ENCODE assay signal across 8 cellular contexts in genomic region chr9:75088646-75089368, GRCh38. TPM values are rescaled to one million over a fixed set of nuclear protein-coding genes. Genes with fewer than 3 reads are reported as not detected.
DNase-seq lines count a peak whose midpoint lies in the region; ATAC-seq and TF ChIP-seq lines count a peak whose summit lies in the region.

No MANE protein-coding gene starts in this region.

- peak overlapping the region; percentile 60 for H3K4me3 ChIP-seq in kidney epithelial cell (ENCODE audit: low read depth, low read length)

- H3K27me3 ChIP-seq in kidney epithelial cell (ENCODE audit: control insufficient read depth, insufficient read depth, low read length), result no peaks in the 10 kb centered on the region

- no peaks in the 10 kb centered on the region for H3K36me3 ChIP-seq in kidney epithelial cell (ENCODE audit: control insufficient read depth, insufficient read depth, low read length)

- peak; percentile 30 for DNase-seq in activated T-cell treated with anti-CD3 and anti-CD28 coated beads, Interleukin-2, amount 50 U/mL, for 1 hour
- DNase-seq in activated T-cell treated with anti-CD3 and anti-CD28 coated beads for 4 hours, result no peak
- peak; percentile 79 for DNase-seq in HCEC 1CT
- peak; percentile 86 to 90 for DNase-seq in Kasumi-1 (lab: John Stamatoyannopoulos, UW)
- DNase-seq in T-helper 17 cell, result peak in 1 of 3 donors; percentile 48
- no peak for DNase-seq in kidney epithelial cell (ENCODE audit: low read depth)
- DNase-seq in stimulated activated CD8-positive, alpha-beta memory T cell treated with anti-CD3 and anti-CD28 coated beads, Interleukin-15, amount 100 ng/mL, for 1 hour (ENCODE audit: low read depth), result peak; percentile 9

- peaks cover 3% of the 10 kb centered on the region for H3K36me3 Mint-ChIP-seq in T-helper 17 cell (ENCODE audit: low read depth)

- peak overlapping the region; percentile 99 for H3K4me3 Mint-ChIP-seq in T-helper 17 cell

- H3K9me3 ChIP-seq in T-helper 17 cell (ENCODE audit: control insufficient read depth, low read length, poor library complexity, severe bottlenecking), result no peaks in the 10 kb centered on the region

- peak overlapping the region; percentile 73 for H3K27ac ChIP-seq in cingulate gyrus (ENCODE audit: low read depth, low read length)

- peak; percentile 37 for TF ChIP-seq CTCF in kidney epithelial cell (IDR thresholded peaks at IDR 0.05; ENCODE audit: insufficient read depth, low read length, poor library complexity, severe bottlenecking)

- peak overlapping the region; percentile 98 for H3K27ac Mint-ChIP-seq in T-helper 17 cell

- no peaks in the 10 kb centered on the region for H3K27me3 Mint-ChIP-seq in T-helper 17 cell

- ATAC-seq in T-helper 17 cell, result peak; percentile 47

- H3K4me1 Mint-ChIP-seq in T-helper 17 cell, result peaks cover 60% of the 10 kb centered on the region

RNA-seq across cellular contexts. Expression of gene OSTF1, which starts 0.5 kb away (rescaled TPM):
- total RNA-seq in T-helper 17 cell (10 to 100 TPM; 85.2 to 95.1 TPM), kidney epithelial cell (12.3 and 15.7 TPM in 2 replicates)

RNA-seq across cellular contexts. Expression of gene NMRK1, which starts 0.9 kb away (rescaled TPM):
- total RNA-seq in T-helper 17 cell, result 10 to 100 TPM; 56.7 to 70.0 TPM
- 10.3 and 14.1 TPM in 2 replicates for total RNA-seq in kidney epithelial cell

Comparison
In these comparisons a context has a peak if more than half of its experiments do, and no peak if none do; other contexts are left out.
1. DNase-seq: peak in activated T-cell treated with anti-CD3 and anti-CD28 coated beads, Interleukin-2, amount 50 U/mL, for 1 hour (single experiment), HCEC 1CT (single experiment), Kasumi-1 (2 of 2) and stimulated activated CD8-positive, alpha-beta memory T cell treated with anti-CD3 and anti-CD28 coated beads, Interleukin-15, amount 100 ng/mL, for 1 hour (single experiment); none in activated T-cell treated with anti-CD3 and anti-CD28 coated beads for 4 hours (single experiment) and kidney epithelial cell (single experiment).